In genomic region chr16:65176603-65177002, GRCh38 we compare ENCODE assay signal across 15 cellular contexts. TPM values are rescaled to one million over a fixed set of nuclear protein-coding genes. Genes with fewer than 3 reads are reported as not detected.
DNase-seq lines count a peak whose midpoint lies in the region; ATAC-seq and TF ChIP-seq lines count a peak whose summit lies in the region.
"Had no signal": no experiment of that assay in that cellular context is flagged by ENCODE, and none has a peak within 500 bp of the region (broad histone marks: within the 10 kb centered on the region; RNA-seq: fewer than 3 reads in every experiment).

No MANE protein-coding gene starts in this region.

- 24% methylated on average over 6 of the region's 6 CpGs for WGBS in smooth muscle cell (ENCODE audit: low lambda C conversion rate)

- no peak overlapping the region for H3K9ac ChIP-seq in smooth muscle cell (ENCODE audit: low read depth)

- H3K4me3 Mint-ChIP-seq in GM23338 = no peak overlapping the region
- H3K4me3 Mint-ChIP-seq: activated T-cell treated with anti-CD3 and anti-CD28 coated beads, Interleukin-2, amount 50 U/mL, for 72 hours; brain had no signal

- peaks cover 3% of the 10 kb centered on the region; the same call in 1 of the 2 replicates for H3K9me2 ChIP-seq in GM23338 (ENCODE audit: insufficient read depth)

- H3K36me3 ChIP-seq in GM23338 (ENCODE audit: insufficient read depth) (no peaks in the 10 kb centered on the region), kidney epithelial cell (ENCODE audit: control insufficient read depth, insufficient read depth, low read length) (no peaks in the 10 kb centered on the region), smooth muscle cell (ENCODE audit: low read depth) (no peaks in the 10 kb centered on the region)

- H3K79me2 ChIP-seq in GM23338 (replicated peaks; ENCODE audit: insufficient read depth) (no peaks in the 10 kb centered on the region), smooth muscle cell (ENCODE audit: low read depth) (no peaks in the 10 kb centered on the region)

- H3K27ac Mint-ChIP-seq in GM23338 = no peak overlapping the region
- H3K27ac Mint-ChIP-seq: activated T-cell treated with anti-CD3 and anti-CD28 coated beads, Interleukin-2, amount 50 U/mL, for 72 hours; progenitor cell of endocrine pancreas had no signal

- H3K4me1 ChIP-seq in GM23338 (ENCODE audit: insufficient read depth) (no peaks in the 10 kb centered on the region), smooth muscle cell (ENCODE audit: low read depth) (peaks cover 7% of the 10 kb centered on the region)

- no peaks in the 10 kb centered on the region for H3K4me1 Mint-ChIP-seq in GM23338

- no peak overlapping the region for H3K4me2 ChIP-seq in GM23338
- H3K4me2 ChIP-seq in smooth muscle cell = peak overlapping the region; percentile 7

- no peaks in the 10 kb centered on the region for H3K9me3 ChIP-seq in smooth muscle cell (replicated peaks; ENCODE audit: low read depth)

- no peaks in the 10 kb centered on the region for H3K9me3 Mint-ChIP-seq in GM23338

- H3K36me3 Mint-ChIP-seq in GM23338 (ENCODE audit: low read depth) = no peaks in the 10 kb centered on the region
- H3K36me3 Mint-ChIP-seq: brain had no signal

- no peaks in the 10 kb centered on the region for H3K27me3 ChIP-seq in GM23338 (ENCODE audit: insufficient read depth)
- no peaks in the 10 kb centered on the region for H3K27me3 ChIP-seq in kidney epithelial cell (ENCODE audit: control insufficient read depth, insufficient read depth, low read length)
- H3K27me3 ChIP-seq in smooth muscle cell (ENCODE audit: low read depth) = no peaks in the 10 kb centered on the region

- H3K4me3 ChIP-seq in GM23338 (no peak overlapping the region), cardiac fibroblast (replicated peaks in 1 of 2; ENCODE audit: low read depth in 2 of 2, low read length in 2 of 2) (no peak overlapping the region), kidney epithelial cell (ENCODE audit: low read depth, low read length) (no peak overlapping the region), smooth muscle cell (no peak overlapping the region)

- H4K20me1 ChIP-seq in GM23338 (replicated peaks; ENCODE audit: insufficient read depth) = no peaks in the 10 kb centered on the region
- H4K20me1 ChIP-seq in smooth muscle cell (ENCODE audit: low read depth) = no peaks in the 10 kb centered on the region

- ATAC-seq in GM23338 = no peak
- ATAC-seq: activated T-cell treated with anti-CD3 and anti-CD28 coated beads, Interleukin-2, amount 50 U/mL, for 72 hours had no signal

- no peak for TF ChIP-seq CTCF in GM23338 (conservative IDR thresholded peaks at IDR 0.05; ENCODE audit: low read depth in 2 of 2)
- no peak for TF ChIP-seq CTCF in cardiac fibroblast (IDR thresholded peaks at IDR 0.05; ENCODE audit: low read depth, low read length)
- no peak for TF ChIP-seq CTCF in kidney epithelial cell (IDR thresholded peaks at IDR 0.05; ENCODE audit: insufficient read depth, low read length, poor library complexity, severe bottlenecking)
- TF ChIP-seq CTCF in smooth muscle cell (IDR thresholded peaks at IDR 0.05; ENCODE audit: borderline replicate concordance, insufficient read depth, poor library complexity, severe bottlenecking) = no peak

- no peak for DNase-seq in GM23338 (ENCODE audit: low spot score)
- peak; percentile 73 to 86 for DNase-seq in cardiac fibroblast (ENCODE audit: low read depth in 2 of 2)
- peak; percentile 29 for DNase-seq in kidney epithelial cell (ENCODE audit: low read depth)
- DNase-seq in smooth muscle cell (lab: John Stamatoyannopoulos, UW; ENCODE audit: unreplicated experiment) = no peak
- DNase-seq in NCI-H2029 treated with DMSO at 0.1 percent for 48 hours (lab: John Stamatoyannopoulos, UW) = no peak
- no peak for DNase-seq in SW480 (ENCODE audit: low spot score)
- no peak for DNase-seq in NOMO-1 treated with dmso at 0.1 percent for 144 hours (lab: John Stamatoyannopoulos, UW; ENCODE audit: unreplicated experiment)
- no peak for DNase-seq in central memory CD4-positive, alpha-beta T cell
- DNase-seq: activated CD4-positive, alpha-beta T cell treated with anti-CD3 and anti-CD28 coated beads for 4 hours; activated T-cell treated with anti-CD3 and anti-CD28 coated beads, Interleukin-2, amount 50 U/mL, for 72 hours; OCI-M1; substantia nigra had no signal

- H3K27ac ChIP-seq in GM23338 (ENCODE audit: low read depth) (no peak overlapping the region), smooth muscle cell (ENCODE audit: low read depth) (peak overlapping the region; percentile 23)

- H3F3A ChIP-seq in GM23338 (replicated peaks; ENCODE audit: low read depth) = no peaks in the 10 kb centered on the region
- H3F3A ChIP-seq in smooth muscle cell (ENCODE audit: low read depth) = no peaks in the 10 kb centered on the region

- H3K27me3 Mint-ChIP-seq in GM23338 (ENCODE audit: insufficient read depth, low read depth, poor library complexity) = no peaks in the 10 kb centered on the region

- 0 out of 2 replicates have a peak overlapping the region, but pooled peaks have one; percentile 11 for H2AFZ ChIP-seq in GM23338
- no peak overlapping the region for H2AFZ ChIP-seq in smooth muscle cell (ENCODE audit: low read depth)

TF ChIP-seq in GM23338, 12 proteins besides CTCF, POLR2A, EP300 and RAD21:
- no peak for TF ChIP-seq EZH2phosphoT487 (IDR thresholded peaks at IDR 0.05; ENCODE audit: unreplicated experiment)

RNA-seq across cellular contexts. Expression of gene CDH11, which starts 54.7 kb away (rescaled TPM):
- 8.9 and 19.6 TPM in 2 replicates for total RNA-seq in GM23338 (2014; rRNA removed; shearing (Covaris generic))
- polyA plus RNA-seq in GM23338 (2016; fragmentation: Nextera tagmentation; extraction: Ambion mirVana) (1.4 and 3.5 TPM in 2 replicates), smooth muscle cell (637 and 1,034 TPM in 2 replicates)
- total RNA-seq in kidney epithelial cell (114 and 135 TPM in 2 replicates), smooth muscle cell (1,172 and 1,251 TPM in 2 replicates)
- total RNA-seq: activated T-cell treated with anti-CD3 and anti-CD28 coated beads, Interleukin-2, amount 50 U/mL, for 72 hours; T-helper 1 cell treated with Interleukin-12 subunit alpha and Interleukin-12 subunit beta and Interleukin-4 antibody, amounts not matched to agents 30 ng/mL and 1 ng/mL, for 36 hours had no signal

Comparison
In these comparisons a context has a peak if more than half of its experiments do, and no peak if none do; other contexts are left out.
1. DNase-seq: peak in cardiac fibroblast (2 of 2) and kidney epithelial cell (single experiment); none in GM23338 (single experiment), smooth muscle cell (single experiment), NCI-H2029 treated with DMSO at 0.1 percent for 48 hours (single experiment), SW480 (single experiment), NOMO-1 treated with dmso at 0.1 percent for 144 hours (single experiment) and central memory CD4-positive, alpha-beta T cell (single experiment).